In the genomic region with DNA sequence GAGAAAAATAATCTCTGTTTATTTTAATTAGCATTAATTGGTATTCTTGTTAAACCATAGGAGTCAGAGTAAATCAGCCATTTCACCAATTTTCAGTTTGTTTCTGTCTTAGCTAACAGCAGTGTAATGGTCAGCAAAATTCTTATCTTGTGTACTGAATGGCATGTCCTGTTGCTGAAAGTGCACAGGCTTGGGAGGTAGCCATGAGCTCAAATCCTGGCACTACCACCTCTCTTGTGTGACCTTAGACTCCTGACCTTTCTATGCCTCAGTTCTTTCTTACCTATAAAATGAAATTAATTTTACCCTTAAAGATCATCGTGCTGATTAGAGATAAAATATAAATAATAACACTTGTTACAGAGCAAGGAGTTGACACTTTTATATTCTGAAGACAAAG, we compare ENCODE assay signal across 10 cellular contexts.
"Had no signal": no experiment of that assay in that cellular context is flagged by ENCODE, and none has a peak within 500 bp of the region (broad histone marks: within the 10 kb centered on the region; RNA-seq: fewer than 3 reads in every experiment).

No MANE protein-coding gene starts in this region.

- H3K27me3 Mint-ChIP-seq: activated CD4-positive, alpha-beta memory T cell treated with anti-CD3 and anti-CD28 coated beads for 36 hours; activated naive CD8-positive, alpha-beta T cell treated with anti-CD3 and anti-CD28 coated beads for 36 hours; stimulated activated memory B cell treated with anti-CD40 and anti-IgM and Interleukin-4, amounts not matched to agents 10 μg/mL and 1 μg/mL and 100 μg/mL, for 72 hours had no signal

- H3K9me3 Mint-ChIP-seq: activated CD4-positive, alpha-beta memory T cell treated with anti-CD3 and anti-CD28 coated beads for 36 hours; activated naive CD8-positive, alpha-beta T cell treated with anti-CD3 and anti-CD28 coated beads for 36 hours; stimulated activated memory B cell treated with anti-CD40 and anti-IgM and Interleukin-4, amounts not matched to agents 10 μg/mL and 1 μg/mL and 100 μg/mL, for 72 hours had no signal

- DNase-seq: activated CD4-positive, alpha-beta memory T cell treated with anti-CD3 and anti-CD28 coated beads for 36 hours; activated CD4-positive, alpha-beta T cell treated with anti-CD3 and anti-CD28 coated beads for 1 hour; activated gamma-delta T cell; activated naive CD8-positive, alpha-beta T cell treated with anti-CD3 and anti-CD28 coated beads for 36 hours; activated T-cell treated with anti-CD3 and anti-CD28 coated beads, Interleukin-2, amount 50 U/mL, for 48 hours; effector CD4-positive, alpha-beta T cell; stimulated activated CD4-positive, alpha-beta T cell treated with anti-CD3 and anti-CD28 coated beads, Interleukin-1b, Interleukin-23, amount 100 ng/mL, for 48 hours; T-helper 9 cell had no signal

- H3K36me3 ChIP-seq: ovary had no signal

- H3K4me3 Mint-ChIP-seq: activated CD4-positive, alpha-beta memory T cell treated with anti-CD3 and anti-CD28 coated beads for 36 hours; activated naive CD8-positive, alpha-beta T cell treated with anti-CD3 and anti-CD28 coated beads for 36 hours; stimulated activated memory B cell treated with anti-CD40 and anti-IgM and Interleukin-4, amounts not matched to agents 10 μg/mL and 1 μg/mL and 100 μg/mL, for 72 hours had no signal

- H3K27ac Mint-ChIP-seq: activated CD4-positive, alpha-beta memory T cell treated with anti-CD3 and anti-CD28 coated beads for 36 hours; activated naive CD8-positive, alpha-beta T cell treated with anti-CD3 and anti-CD28 coated beads for 36 hours; stimulated activated memory B cell treated with anti-CD40 and anti-IgM and Interleukin-4, amounts not matched to agents 10 μg/mL and 1 μg/mL and 100 μg/mL, for 72 hours had no signal

- ATAC-seq: stimulated activated memory B cell treated with anti-CD40 and anti-IgM and Interleukin-4, amounts not matched to agents 10 μg/mL and 1 μg/mL and 100 μg/mL, for 72 hours had no signal

- H3K4me3 ChIP-seq: ovary had no signal

- H3K27me3 ChIP-seq: ovary had no signal

- H3K27ac ChIP-seq: ovary had no signal

- H3K9me3 ChIP-seq: ovary had no signal
